In the genomic region with DNA sequence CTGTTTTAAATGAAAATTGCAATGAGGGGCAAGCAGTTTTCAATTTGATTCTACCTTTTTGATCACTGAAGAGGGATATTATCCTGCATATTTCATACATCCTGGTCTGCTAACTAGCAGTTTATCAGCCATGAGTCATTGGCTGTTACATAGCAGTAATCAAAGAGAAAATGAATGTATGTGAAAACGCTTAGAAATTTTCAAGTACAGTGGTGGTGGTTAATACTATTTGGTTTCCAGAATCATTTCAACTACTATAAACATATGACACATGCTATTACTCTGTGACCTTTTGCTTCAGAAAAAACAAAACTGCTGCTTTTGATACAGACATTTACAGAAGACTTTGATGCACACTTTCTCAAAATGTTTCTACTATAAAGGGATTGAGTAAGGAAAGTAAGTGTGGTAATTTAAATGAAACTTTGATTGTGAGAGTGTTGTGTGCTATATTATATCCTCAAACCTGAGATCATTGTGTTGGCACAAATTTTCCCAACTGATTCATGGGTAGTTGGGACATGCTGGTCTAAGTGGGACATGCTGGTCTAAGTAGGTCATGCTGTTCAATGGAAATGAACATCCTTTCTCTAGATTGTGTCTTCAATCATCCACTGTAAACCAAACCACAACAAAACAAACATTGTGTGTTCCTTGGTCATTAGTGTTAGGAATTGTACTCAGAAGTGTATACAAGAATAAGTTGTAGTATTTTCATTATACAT, we compare ENCODE assay signal across 18 cellular contexts. TPM values are rescaled to one million over a fixed set of nuclear protein-coding genes. Genes with fewer than 3 reads are reported as not detected.
A peak's percentile ranks its signal among the peaks of the same experiment; 100 is the strongest.
DNase-seq lines count a peak whose midpoint lies in the region; ATAC-seq and TF ChIP-seq lines count a peak whose summit lies in the region.
"Had no signal": no experiment of that assay in that cellular context is flagged by ENCODE, and none has a peak within 500 bp of the region (broad histone marks: within the 10 kb centered on the region; RNA-seq: fewer than 3 reads in every experiment).

No MANE protein-coding gene starts in this region.

- peak overlapping the region; percentile 90 for H3K27ac Mint-ChIP-seq in activated naive CD8-positive, alpha-beta T cell
- H3K27ac Mint-ChIP-seq: naive B cell had no signal

- peaks cover 10% of the 10 kb centered on the region for H3K36me3 Mint-ChIP-seq in activated naive CD8-positive, alpha-beta T cell

- H3K4me3 Mint-ChIP-seq in activated naive CD8-positive, alpha-beta T cell, result peak overlapping the region; percentile 67
- H3K4me3 Mint-ChIP-seq: naive B cell had no signal

- H3K4me1 Mint-ChIP-seq in activated naive CD8-positive, alpha-beta T cell (ENCODE audit: low read depth), result peaks cover 44% of the 10 kb centered on the region

- peak overlapping the region; percentile 39; the same call in 1 of the 2 replicates for H3K4me3 ChIP-seq in ACC112 (ENCODE audit: low read depth, low read length)
- H3K4me3 ChIP-seq in vagina, result no peak overlapping the region
- H3K4me3 ChIP-seq: right atrium auricular region, uterus had no signal

- peaks cover 27% of the 10 kb centered on the region for H3K4me1 ChIP-seq in ACC112 (ENCODE audit: control insufficient read depth, insufficient read depth, low read length, unreplicated experiment)
- H3K4me1 ChIP-seq in vagina, result peaks cover 27% of the 10 kb centered on the region

- no peak overlapping the region for H2AFZ ChIP-seq in ACC112 (ENCODE audit: low read length, unreplicated experiment)

- H3K9me3 ChIP-seq in vagina, result no peaks in the 10 kb centered on the region
- H3K9me3 ChIP-seq: right atrium auricular region, uterus had no signal

- intact Hi-C loops in vagina (cut with DNase I), result no loop called here

- no peaks in the 10 kb centered on the region for H3K27me3 Mint-ChIP-seq in activated naive CD8-positive, alpha-beta T cell
- H3K27me3 Mint-ChIP-seq: naive B cell had no signal

- DNase-seq in G401 (ENCODE audit: low spot score), result peak; percentile 22
- peak; percentile 63 for DNase-seq in fibroblast of peridontal ligament (ENCODE audit: extremely low read depth)
- DNase-seq in vagina (ENCODE audit: extremely low spot score in 2 of 2), result no peak
- no peak for DNase-seq in ureter (ENCODE audit: low spot score)
- no peak for DNase-seq in activated gamma-delta T cell (lab: John Stamatoyannopoulos, UW)
- DNase-seq: C1 segment of cervical spinal cord; MV-4-11; naive B cell; NCI-H2171 treated with DMSO at 0.1 percent for 48 hours; NK-92 treated with Interleukin-12 subunit alpha and Interleukin-12 subunit beta, amount 100 ng/mL, for 24 hours; SIG-M5; stimulated activated CD4-positive, alpha-beta T cell treated with anti-CD3 and anti-CD28 coated beads, Interleukin-4, amount 100 ng/mL, for 24 hours; uterus had no signal

- in situ Hi-C loops in G401 (cut with HindIII; ENCODE audit: low sequenced_read_pairs), result no loop called here

- no peak for ATAC-seq in GM21576 (IDR thresholded peaks at IDR 0.05; ENCODE audit: unreplicated experiment)
- ATAC-seq: left lobe of liver had no signal

- TF ChIP-seq CTCF in vagina (IDR thresholded peaks at IDR 0.05), result no peak

- H3K36me3 ChIP-seq in ACC112 (ENCODE audit: insufficient read depth, low read length) (peaks cover 22% of the 10 kb centered on the region), vagina (peaks cover 0 to 50% of the 10 kb centered on the region in 2 donors)
- H3K36me3 ChIP-seq: uterus had no signal

- H3K27me3 ChIP-seq in ACC112 (ENCODE audit: insufficient read depth, low read length) (no peaks in the 10 kb centered on the region), vagina (no peaks in the 10 kb centered on the region)
- H3K27me3 ChIP-seq: right atrium auricular region, uterus had no signal

- no peak for TF ChIP-seq POLR2A in vagina (IDR thresholded peaks at IDR 0.05)

- H3K9me3 Mint-ChIP-seq in activated naive CD8-positive, alpha-beta T cell (ENCODE audit: low read depth), result no peaks in the 10 kb centered on the region
- H3K9me3 Mint-ChIP-seq: naive B cell had no signal

- peaks cover 41% of the 10 kb centered on the region for H3K79me2 ChIP-seq in ACC112 (ENCODE audit: control insufficient read depth, insufficient read depth, low read length, unreplicated experiment)

- H3K27ac ChIP-seq in ACC112 (ENCODE audit: low read depth, low read length), result peak overlapping the region; percentile 76
- no peak overlapping the region for H3K27ac ChIP-seq in vagina
- H3K27ac ChIP-seq: right atrium auricular region, uterus had no signal

RNA-seq across cellular contexts. Expression of gene RNF14, which starts 5.1 kb away (rescaled TPM):
- 61.5 and 65.6 TPM in 2 replicates for total RNA-seq in G401 (2014; rRNA removed; shearing (Covaris generic))
- total RNA-seq in vagina, result 37.8 TPM
- 59.3 TPM for total RNA-seq in ureter

RNA-seq across cellular contexts. Expression of gene PCDH12, which starts 16.0 kb away (rescaled TPM):
- not detected in 2 replicates for total RNA-seq in G401 (2014; rRNA removed; shearing (Covaris generic))
- total RNA-seq in vagina (3.2 TPM), ureter (7.4 TPM)

RNA-seq across cellular contexts. Expression of gene GNPDA1, which starts 38.8 kb away (rescaled TPM):
- total RNA-seq in G401 (2014; rRNA removed; shearing (Covaris generic)), result 196 and 216 TPM in 2 replicates
- total RNA-seq in vagina, result 25.3 TPM
- total RNA-seq in ureter, result 60.0 TPM

RNA-seq across cellular contexts. Expression of gene DELE1, which starts 50.4 kb away (rescaled TPM):
- 87.4 and 96.0 TPM in 2 replicates for total RNA-seq in G401 (2014; rRNA removed; shearing (Covaris generic))
- total RNA-seq in vagina (79.1 TPM), ureter (109 TPM)

Comparison
In these comparisons a context has a peak if more than half of its experiments do, and no peak if none do; other contexts are left out.
1. DNase-seq: peak in G401 (single experiment) and fibroblast of peridontal ligament (single experiment); none in vagina (0 of 2), ureter (single experiment) and activated gamma-delta T cell (single experiment).